8 cellular contexts compared by ENCODE assay signal in the genomic region with DNA sequence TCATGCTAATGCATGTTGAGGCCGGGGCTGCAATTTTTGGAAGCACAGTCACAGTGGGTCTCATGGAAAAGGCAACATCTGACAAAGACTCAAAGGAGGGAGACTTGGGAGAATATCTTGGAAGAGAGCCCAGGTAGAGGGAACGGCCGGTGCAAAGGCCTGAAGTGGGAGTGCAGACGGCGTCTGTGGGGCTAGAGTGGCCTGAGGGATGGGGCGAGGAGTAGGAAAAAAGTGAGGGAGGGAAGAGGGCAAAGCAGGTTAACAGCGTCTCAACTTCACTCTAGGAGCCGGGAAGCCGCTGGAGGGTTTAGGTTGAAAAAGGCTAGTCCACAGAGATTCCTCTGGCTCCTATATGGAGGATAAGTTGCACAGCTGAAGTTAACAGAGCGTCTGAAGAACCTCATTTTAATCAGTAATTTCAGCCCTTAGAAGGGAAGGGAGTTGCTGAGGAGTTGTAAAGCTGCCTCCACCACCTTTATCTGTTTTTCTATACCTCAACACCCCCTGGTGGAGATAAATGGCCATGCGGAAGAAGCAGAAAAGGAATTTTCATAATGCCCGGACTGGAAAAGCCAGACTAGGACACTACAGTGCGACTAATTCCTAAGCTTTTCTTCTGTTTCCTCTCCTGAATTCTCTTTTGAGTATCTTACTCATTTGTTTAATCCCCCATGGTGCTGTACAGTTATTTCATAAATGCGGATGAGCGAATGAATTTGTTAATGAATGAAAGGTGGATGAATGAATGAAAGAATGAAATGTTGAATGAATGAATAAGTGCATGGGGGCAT.
DNase-seq lines count a peak whose midpoint lies in the region; ATAC-seq and TF ChIP-seq lines count a peak whose summit lies in the region.

No MANE protein-coding gene starts in this region.

- H3K27me3 ChIP-seq in endodermal cell (ENCODE audit: control insufficient read depth, insufficient read depth, low read length, poor library complexity, severe bottlenecking) = no peaks in the 10 kb centered on the region
- no peaks in the 10 kb centered on the region for H3K27me3 ChIP-seq in testis

- peak; percentile 33 for DNase-seq in activated T-cell treated with anti-CD3 and anti-CD28 coated beads for 24 hours (ENCODE audit: low read depth)
- no peak for DNase-seq in activated T-cell treated with anti-CD3 and anti-CD28 coated beads, Interleukin-2, amount 50 U/mL, for 1 hour
- DNase-seq in NCI-H2171 treated with DMSO at 0.1 percent for 48 hours (lab: John Stamatoyannopoulos, UW) = peak; percentile 57
- DNase-seq in endodermal cell = peak; percentile 82
- peak; percentile 84 for DNase-seq in medulla oblongata (ENCODE audit: extremely low spot score)
- DNase-seq in testis = peak; percentile 70

- H3K4me1 ChIP-seq in endodermal cell (ENCODE audit: control insufficient read depth, insufficient read depth, low read length) (peaks cover 4% of the 10 kb centered on the region), testis (no peaks in the 10 kb centered on the region)

- ATAC-seq in HG02885 (IDR thresholded peaks at IDR 0.05; ENCODE audit: poor library complexity, unreplicated experiment) = peak; percentile 73

- no peak overlapping the region for H3K27ac Mint-ChIP-seq in endodermal cell

- no peaks in the 10 kb centered on the region for H3K36me3 Mint-ChIP-seq in endodermal cell (ENCODE audit: low read depth)

- TF ChIP-seq POLR2A in testis (IDR thresholded peaks at IDR 0.05) = no peak

- H3K9ac ChIP-seq in endodermal cell (ENCODE audit: extremely low read depth, low read length, poor library complexity, severe bottlenecking) = no peak overlapping the region

- H3K27ac ChIP-seq in endodermal cell (ENCODE audit: low read depth, low read length) = no peak overlapping the region
- H3K27ac ChIP-seq in testis = no peak overlapping the region

- TF ChIP-seq CTCF in WI38 (IDR thresholded peaks at IDR 0.05; ENCODE audit: low read depth, low read length) = peak; percentile 64; the same call in 1 of the 2 replicates
- peak; percentile 94 for TF ChIP-seq CTCF in endodermal cell (conservative IDR thresholded peaks at IDR 0.05)
- peak; percentile 74 to 81 (median 76) for TF ChIP-seq CTCF in testis (IDR thresholded peaks at IDR 0.05)

- H3K36me3 ChIP-seq in endodermal cell (ENCODE audit: control insufficient read depth, insufficient read depth, low read length) (no peaks in the 10 kb centered on the region), testis (ENCODE audit: low read depth, missing control alignments) (no peaks in the 10 kb centered on the region)

- no peak overlapping the region for H3K4me3 ChIP-seq in WI38 (ENCODE audit: low read depth, low read length)
- H3K4me3 ChIP-seq in endodermal cell (ENCODE audit: low read length) = no peak overlapping the region
- no peak overlapping the region for H3K4me3 ChIP-seq in testis

- H3K4me1 Mint-ChIP-seq in endodermal cell = peaks cover 13% of the 10 kb centered on the region

- H3K4me3 Mint-ChIP-seq in endodermal cell = peak overlapping the region; percentile 31

- H3K9me3 Mint-ChIP-seq in endodermal cell = no peaks in the 10 kb centered on the region

- intact Hi-C loops in testis (cut with DNase I; ENCODE audit: low total_unique reads) = no loop called here

- H3K9me3 ChIP-seq in endodermal cell (ENCODE audit: control insufficient read depth, low read length) = no peaks in the 10 kb centered on the region
- H3K9me3 ChIP-seq in testis = no peaks in the 10 kb centered on the region

- H3K27me3 Mint-ChIP-seq in endodermal cell (ENCODE audit: insufficient read depth) = peaks cover 10% of the 10 kb centered on the region

- WGBS in endodermal cell (ENCODE audit: insufficient coverage in 1 of 2, insufficient read length in 1 of 2), 2 experiments = 34 to 41% methylated on average over 12 to 15 of the region's 15 CpGs
- 13 to 17% methylated on average over 15 of the region's 15 CpGs for WGBS in testis, 2 donors
